In genomic region chr3:192408721-192409151, GRCh38 we compare ENCODE assay signal across 9 cellular contexts.
DNase-seq lines count a peak whose midpoint lies in the region; ATAC-seq and TF ChIP-seq lines count a peak whose summit lies in the region.
"Had no signal": no experiment of that assay in that cellular context is flagged by ENCODE, and none has a peak within 500 bp of the region (broad histone marks: within the 10 kb centered on the region; RNA-seq: fewer than 3 reads in every experiment).

No MANE protein-coding gene starts in this region.

- H3K4me3 ChIP-seq in H7 (ENCODE audit: insufficient read depth, low read depth, low read length), result peak overlapping the region; percentile 79
- H3K4me3 ChIP-seq in right atrium auricular region, result peak overlapping the region; percentile 44 to 66
- H3K4me3 ChIP-seq in retinal pigment epithelial cell (ENCODE audit: low read length), result peak overlapping the region; percentile 65

- no peak overlapping the region for H3K27ac Mint-ChIP-seq in activated T-helper 2 cell treated with anti-CD3 and anti-CD28 coated beads, Interferon-gamma antibody, Interleukin-2, Interleukin-4, amounts not matched to agents 10 μg/mL and 5 μg/mL and 100 μg/mL, durations not matched to agents 14 hours and 24 hours and 36 hours
- no peak overlapping the region for H3K27ac Mint-ChIP-seq in activated naive CD8-positive, alpha-beta T cell treated with anti-CD3 and anti-CD28 coated beads, Interleukin-2, amount 50 U/mL, for 24 hours

- peak overlapping the region; percentile 55 for H3K4me3 Mint-ChIP-seq in activated T-helper 2 cell treated with anti-CD3 and anti-CD28 coated beads, Interferon-gamma antibody, Interleukin-2, Interleukin-4, amounts not matched to agents 10 μg/mL and 5 μg/mL and 100 μg/mL, durations not matched to agents 14 hours and 24 hours and 36 hours (ENCODE audit: low read depth)
- no peak overlapping the region for H3K4me3 Mint-ChIP-seq in activated naive CD8-positive, alpha-beta T cell treated with anti-CD3 and anti-CD28 coated beads, Interleukin-2, amount 50 U/mL, for 24 hours
- H3K4me3 Mint-ChIP-seq: activated T-cell treated with anti-CD3 and anti-CD28 coated beads, Interleukin-2, amount 50 U/mL, for 4 hours had no signal

- no peaks in the 10 kb centered on the region for H3K9me3 ChIP-seq in right atrium auricular region

- peaks cover 0 to 36% of the 10 kb centered on the region in 2 donors for H3K4me1 ChIP-seq in right atrium auricular region

- no peaks in the 10 kb centered on the region for H3K36me3 ChIP-seq in H7 (replicated peaks; ENCODE audit: control insufficient read depth, insufficient read depth, low read length)
- H3K36me3 ChIP-seq in right atrium auricular region, result no peaks in the 10 kb centered on the region

- ATAC-seq in activated naive CD8-positive, alpha-beta T cell treated with anti-CD3 and anti-CD28 coated beads, Interleukin-2, amount 50 U/mL, for 24 hours, result no peak

- TF ChIP-seq CTCF in right atrium auricular region (IDR thresholded peaks at IDR 0.05) (no peak), retinal pigment epithelial cell (conservative IDR thresholded peaks at IDR 0.05; ENCODE audit: low read depth, low read length) (no peak), GM10266 (IDR thresholded peaks at IDR 0.05; ENCODE audit: control insufficient read depth, insufficient read depth, low read depth, missing control alignments) (no peak)

- peaks cover 63% of the 10 kb centered on the region for H3K27me3 ChIP-seq in H7 (ENCODE audit: control insufficient read depth, insufficient read depth, low read length)
- H3K27me3 ChIP-seq in right atrium auricular region, result no peaks in the 10 kb centered on the region

- peak overlapping the region in 1 of 2 donors; percentile 73 for H3K27ac ChIP-seq in right atrium auricular region

- intact Hi-C loops in activated T-helper 2 cell treated with anti-CD3 and anti-CD28 coated beads, Interferon-gamma antibody, Interleukin-2, Interleukin-4, amounts not matched to agents 10 μg/mL and 5 μg/mL and 100 μg/mL, durations not matched to agents 14 hours and 24 hours and 36 hours (cut with micrococcal nuclease), result no loop called here

- peaks cover 3% of the 10 kb centered on the region for H3K4me1 Mint-ChIP-seq in activated T-helper 2 cell treated with anti-CD3 and anti-CD28 coated beads, Interferon-gamma antibody, Interleukin-2, Interleukin-4, amounts not matched to agents 10 μg/mL and 5 μg/mL and 100 μg/mL, durations not matched to agents 14 hours and 24 hours and 36 hours (ENCODE audit: low read depth)
- H3K4me1 Mint-ChIP-seq in activated naive CD8-positive, alpha-beta T cell treated with anti-CD3 and anti-CD28 coated beads, Interleukin-2, amount 50 U/mL, for 24 hours, result peaks cover 2% of the 10 kb centered on the region

- peaks cover 50% of the 10 kb centered on the region for H3K27me3 Mint-ChIP-seq in activated T-helper 2 cell treated with anti-CD3 and anti-CD28 coated beads, Interferon-gamma antibody, Interleukin-2, Interleukin-4, amounts not matched to agents 10 μg/mL and 5 μg/mL and 100 μg/mL, durations not matched to agents 14 hours and 24 hours and 36 hours (ENCODE audit: low read depth)
- peaks cover 40% of the 10 kb centered on the region for H3K27me3 Mint-ChIP-seq in activated naive CD8-positive, alpha-beta T cell treated with anti-CD3 and anti-CD28 coated beads, Interleukin-2, amount 50 U/mL, for 24 hours

- H3K36me3 Mint-ChIP-seq in activated T-helper 2 cell treated with anti-CD3 and anti-CD28 coated beads, Interferon-gamma antibody, Interleukin-2, Interleukin-4, amounts not matched to agents 10 μg/mL and 5 μg/mL and 100 μg/mL, durations not matched to agents 14 hours and 24 hours and 36 hours (ENCODE audit: low read depth), result no peaks in the 10 kb centered on the region
- no peaks in the 10 kb centered on the region for H3K36me3 Mint-ChIP-seq in activated naive CD8-positive, alpha-beta T cell treated with anti-CD3 and anti-CD28 coated beads, Interleukin-2, amount 50 U/mL, for 24 hours (ENCODE audit: low read depth)

- DNase-seq in H7 (peak; percentile 83), right atrium auricular region (ENCODE audit: low spot score) (no peak), retinal pigment epithelial cell (ENCODE audit: low read depth) (no peak), activated gamma-delta T cell (lab: John Stamatoyannopoulos, UW) (no peak), globus pallidus (ENCODE audit: low spot score) (no peak), GM10266 (ENCODE audit: extremely low spot score) (no peak)
- DNase-seq in activated T-helper 2 cell treated with anti-CD3 and anti-CD28 coated beads, Interferon-gamma antibody, Interleukin-2, Interleukin-4, amounts not matched to agents 10 μg/mL and 5 μg/mL and 100 μg/mL, durations not matched to agents 14 hours and 24 hours and 36 hours (ENCODE audit: low spot score), result no peak
- DNase-seq in activated naive CD8-positive, alpha-beta T cell treated with anti-CD3 and anti-CD28 coated beads, Interleukin-2, amount 50 U/mL, for 24 hours, result no peak
- DNase-seq: activated T-cell treated with anti-CD3 and anti-CD28 coated beads, Interleukin-2, amount 50 U/mL, for 4 hours had no signal

- H3K9me3 Mint-ChIP-seq in activated T-helper 2 cell treated with anti-CD3 and anti-CD28 coated beads, Interferon-gamma antibody, Interleukin-2, Interleukin-4, amounts not matched to agents 10 μg/mL and 5 μg/mL and 100 μg/mL, durations not matched to agents 14 hours and 24 hours and 36 hours, result no peaks in the 10 kb centered on the region
- no peaks in the 10 kb centered on the region for H3K9me3 Mint-ChIP-seq in activated naive CD8-positive, alpha-beta T cell treated with anti-CD3 and anti-CD28 coated beads, Interleukin-2, amount 50 U/mL, for 24 hours
- H3K9me3 Mint-ChIP-seq: activated T-cell treated with anti-CD3 and anti-CD28 coated beads, Interleukin-2, amount 50 U/mL, for 4 hours had no signal
